18 cellular contexts compared by ENCODE assay signal in the genomic region with DNA sequence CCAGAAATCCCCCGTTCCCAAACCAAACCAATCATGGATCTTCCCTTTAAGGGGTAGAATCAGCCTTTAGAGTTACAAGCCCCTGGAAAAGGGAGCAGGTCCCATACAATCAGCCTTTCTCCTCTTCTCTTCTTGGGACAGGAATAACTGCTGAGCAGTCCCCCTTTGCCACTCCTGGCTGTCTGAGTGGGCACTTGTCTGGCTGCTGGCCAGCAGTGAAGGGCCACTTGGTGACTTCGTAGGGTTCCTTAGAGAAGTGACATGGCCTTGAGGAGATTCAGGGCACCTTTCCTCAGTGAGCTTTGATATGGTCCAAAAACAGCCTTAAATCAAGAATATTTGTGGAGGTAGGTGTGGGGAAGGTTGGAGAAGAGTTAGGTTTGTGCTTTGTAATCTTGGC. TPM values are rescaled to one million over a fixed set of nuclear protein-coding genes. Genes with fewer than 3 reads are reported as not detected.
"Had no signal": no experiment of that assay in that cellular context is flagged by ENCODE, and none has a peak within 500 bp of the region (broad histone marks: within the 10 kb centered on the region; RNA-seq: fewer than 3 reads in every experiment).

No MANE protein-coding gene starts in this region.

- H3K27ac Mint-ChIP-seq: dendritic cell treated with granulocyte-macrophage colony-stimulating factor and Interleukin-4, amounts not matched to agents 40 ng/mL and 50 ng/mL, for 4 days; endodermal cell; nephron progenitor cell; stimulated activated memory B cell treated with anti-CD40 and anti-IgM and Interleukin-4, amounts not matched to agents 10 μg/mL and 1 μg/mL and 100 μg/mL, for 72 hours had no signal

- H3K9me3 ChIP-seq: body of pancreas, esophagus muscularis mucosa, pancreas had no signal

- H3K4me3 Mint-ChIP-seq: activated naive CD4-positive, alpha-beta T cell treated with anti-CD3 and anti-CD28 coated beads for 36 hours; central memory CD8-positive, alpha-beta T cell; dendritic cell treated with granulocyte-macrophage colony-stimulating factor and Interleukin-4, amounts not matched to agents 40 ng/mL and 50 ng/mL, for 4 days; endodermal cell; nephron progenitor cell; stimulated activated memory B cell treated with anti-CD40 and anti-IgM and Interleukin-4, amounts not matched to agents 10 μg/mL and 1 μg/mL and 100 μg/mL, for 72 hours had no signal

- H3K27me3 Mint-ChIP-seq: central memory CD8-positive, alpha-beta T cell; dendritic cell treated with granulocyte-macrophage colony-stimulating factor and Interleukin-4, amounts not matched to agents 40 ng/mL and 50 ng/mL, for 4 days; stimulated activated memory B cell treated with anti-CD40 and anti-IgM and Interleukin-4, amounts not matched to agents 10 μg/mL and 1 μg/mL and 100 μg/mL, for 72 hours had no signal

- H3K27me3 ChIP-seq: body of pancreas, esophagus muscularis mucosa, foreskin keratinocyte, pancreas had no signal

- H3K4me2 ChIP-seq: smooth muscle cell had no signal

- H3K4me1 ChIP-seq: body of pancreas, foreskin keratinocyte, pancreas had no signal

- H3K9me3 Mint-ChIP-seq: activated naive CD4-positive, alpha-beta T cell treated with anti-CD3 and anti-CD28 coated beads for 36 hours; central memory CD8-positive, alpha-beta T cell; dendritic cell treated with granulocyte-macrophage colony-stimulating factor and Interleukin-4, amounts not matched to agents 40 ng/mL and 50 ng/mL, for 4 days; endodermal cell; nephron progenitor cell; stimulated activated memory B cell treated with anti-CD40 and anti-IgM and Interleukin-4, amounts not matched to agents 10 μg/mL and 1 μg/mL and 100 μg/mL, for 72 hours had no signal

- ATAC-seq: body of pancreas; foreskin keratinocyte; stimulated activated memory B cell treated with anti-CD40 and anti-IgM and Interleukin-4, amounts not matched to agents 10 μg/mL and 1 μg/mL and 100 μg/mL, for 72 hours had no signal

- H3K27ac ChIP-seq: body of pancreas, esophagus muscularis mucosa, foreskin keratinocyte, pancreas, SK-N-MC had no signal

- DNase-seq: activated CD4-positive, alpha-beta T cell treated with anti-CD3 and anti-CD28 coated beads for 48 hours; activated naive CD4-positive, alpha-beta T cell treated with anti-CD3 and anti-CD28 coated beads for 36 hours; amniotic stem cell; body of pancreas; endodermal cell; mesenchymal stem cell; nephron progenitor cell; pancreas had no signal

- H3K4me3 ChIP-seq: body of pancreas, esophagus muscularis mucosa, pancreas, SK-N-MC, smooth muscle cell had no signal

- H3K4me1 Mint-ChIP-seq: endodermal cell had no signal

RNA-seq across cellular contexts. Expression of gene HORMAD2, which starts 53.5 kb away (rescaled TPM):
- total RNA-seq: activated naive CD4-positive, alpha-beta T cell treated with anti-CD3 and anti-CD28 coated beads for 36 hours; body of pancreas; esophagus muscularis mucosa; foreskin keratinocyte; pancreas; subcutaneous adipose tissue; T-helper 1 cell treated with Interleukin-12 subunit alpha and Interleukin-12 subunit beta and Interleukin-4 antibody, amounts not matched to agents 30 ng/mL and 1 ng/mL, for 36 hours; ureter had no signal
- polyA plus RNA-seq: foreskin keratinocyte, pancreas, smooth muscle cell had no signal
